In genomic region chr2:167579826-167580225, GRCh38 we compare ENCODE assay signal across 21 cellular contexts.
"Had no signal": no experiment of that assay in that cellular context is flagged by ENCODE, and none has a peak within 500 bp of the region (broad histone marks: within the 10 kb centered on the region; RNA-seq: fewer than 3 reads in every experiment).

No MANE protein-coding gene starts in this region.

- H3K36me3 ChIP-seq: brain microvascular endothelial cell, gastrocnemius medialis, left ventricle myocardium inferior, thyroid gland had no signal

- H3K27ac ChIP-seq: brain microvascular endothelial cell, gastrocnemius medialis, left ventricle myocardium inferior, thyroid gland had no signal

- H3K27me3 ChIP-seq: brain microvascular endothelial cell, gastrocnemius medialis, thyroid gland had no signal

- DNase-seq: activated CD4-positive, alpha-beta memory T cell treated with anti-CD3 and anti-CD28 coated beads, Interleukin-2, amount 10 ng/mL, durations not matched to agents 7 days and 5 days; activated CD4-positive, alpha-beta T cell treated with anti-CD3 and anti-CD28 coated beads for 48 hours; activated effector memory CD4-positive, alpha-beta T cell treated with anti-CD3 and anti-CD28 coated beads, Interleukin-2, amount 50 U/mL, for 16 hours; activated naive CD4-positive, alpha-beta T cell treated with anti-CD3 and anti-CD28 coated beads, Interleukin-2, amount 10 ng/mL, durations not matched to agents 7 days and 5 days; activated T-cell treated with anti-CD3 and anti-CD28 coated beads for 4 hours; aorta; brain microvascular endothelial cell; caudate nucleus; dermis blood vessel endothelial cell; effector CD8-positive, alpha-beta T cell; erythroblast; gastrocnemius medialis; hippocampal formation; left ventricle myocardium inferior; mammary epithelial cell; naive thymus-derived CD8-positive, alpha-beta T cell; stimulated activated CD4-positive, alpha-beta T cell treated with anti-CD3 and anti-CD28 coated beads, Interleukin-12 subunit alpha, Interleukin-12 subunit beta, amount 100 ng/mL, for 4 hours; stimulated activated CD4-positive, alpha-beta T cell treated with anti-CD3 and anti-CD28 coated beads, Interleukin-1b, Interleukin-23, amount 100 ng/mL, for 48 hours; substantia nigra; T-helper 2 cell; thyroid gland had no signal

- ATAC-seq: gastrocnemius medialis; naive thymus-derived CD8-positive, alpha-beta T cell had no signal

- H3K4me3 ChIP-seq: gastrocnemius medialis, left ventricle myocardium inferior, thyroid gland had no signal

- H3K4me1 ChIP-seq: left ventricle myocardium inferior, thyroid gland had no signal

- H3K9me3 ChIP-seq: gastrocnemius medialis, left ventricle myocardium inferior, thyroid gland had no signal
